8 cellular contexts compared by ENCODE assay signal in the genomic region with DNA sequence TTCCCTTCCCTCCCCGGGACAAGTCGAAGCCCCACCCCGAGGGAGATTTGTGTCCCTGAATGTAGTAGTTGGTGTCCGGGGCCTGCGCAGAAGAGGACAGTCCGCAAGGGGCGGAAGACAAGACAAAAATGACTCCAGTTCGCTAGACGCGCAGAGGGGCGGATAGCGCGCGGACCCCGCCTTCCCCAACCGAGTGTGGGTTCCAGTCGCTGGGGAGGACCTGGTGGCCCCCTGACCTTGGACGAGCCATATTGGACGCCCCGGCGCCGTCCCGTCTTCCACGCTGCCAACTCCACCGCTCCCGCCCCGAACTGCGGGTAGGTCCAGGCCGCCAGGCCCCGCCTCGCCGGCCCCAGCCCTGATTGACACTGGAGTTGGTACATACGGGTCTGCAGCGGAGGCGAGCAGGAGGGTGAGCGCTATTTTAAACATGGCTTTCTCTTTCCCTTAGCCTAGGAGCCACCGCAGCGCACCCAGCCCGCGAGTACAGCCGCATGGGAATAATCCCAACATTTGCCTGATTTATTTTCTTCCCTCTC. TPM values are rescaled to one million over a fixed set of nuclear protein-coding genes. Genes with fewer than 3 reads are reported as not detected.
DNase-seq lines count a peak whose midpoint lies in the region; ATAC-seq and TF ChIP-seq lines count a peak whose summit lies in the region.

No MANE protein-coding gene starts in this region.

- peak overlapping the region; percentile 32 to 83 (median 47) for H3K27ac Mint-ChIP-seq in CD4-positive, CD25-positive, alpha-beta regulatory T cell
- H3K27ac Mint-ChIP-seq in activated CD4-positive, alpha-beta memory T cell treated with anti-CD3 and anti-CD28 coated beads for 36 hours, result peak overlapping the region; percentile 79

- ATAC-seq in CD4-positive, CD25-positive, alpha-beta regulatory T cell (ENCODE audit: low read depth in 2 of 2), result peak; percentile 36 to 38
- ATAC-seq in GM19372 (IDR thresholded peaks at IDR 0.05; ENCODE audit: low read depth, unreplicated experiment) (peak; percentile 62), HG03521 (IDR thresholded peaks at IDR 0.05; ENCODE audit: unreplicated experiment) (peak; percentile 66), lower lobe of right lung (peak; percentile 96 to 97)

- H3K27me3 ChIP-seq in CD4-positive, CD25-positive, alpha-beta regulatory T cell (ENCODE audit: control insufficient read depth, insufficient read depth, low read length), result no peaks in the 10 kb centered on the region
- no peaks in the 10 kb centered on the region for H3K27me3 ChIP-seq in duodenal mucosa (ENCODE audit: control insufficient read depth in 1 of 2, insufficient read depth in 2 of 2, low read length in 2 of 2)
- H3K27me3 ChIP-seq in lower lobe of right lung (ENCODE audit: low read depth), result no peaks in the 10 kb centered on the region

- H3K27ac ChIP-seq in CD4-positive, CD25-positive, alpha-beta regulatory T cell (ENCODE audit: insufficient read depth, low read length, poor library complexity, severe bottlenecking), result peak overlapping the region; percentile 62
- H3K27ac ChIP-seq in duodenal mucosa (ENCODE audit: low read depth, low read length), result peak overlapping the region; percentile 89
- H3K27ac ChIP-seq in lower lobe of right lung, result peak overlapping the region; percentile 87

- H3K9ac ChIP-seq in duodenal mucosa (ENCODE audit: low read depth in 1 of 2, low read length in 2 of 2), result peak overlapping the region; percentile 83 to 84

- no peaks in the 10 kb centered on the region for H3K9me3 ChIP-seq in CD4-positive, CD25-positive, alpha-beta regulatory T cell (ENCODE audit: control insufficient read depth in 2 of 2, low read length in 2 of 2)
- H3K9me3 ChIP-seq in duodenal mucosa (ENCODE audit: control insufficient read depth in 1 of 2, low read length in 2 of 2), result no peaks in the 10 kb centered on the region
- no peaks in the 10 kb centered on the region for H3K9me3 ChIP-seq in lower lobe of right lung

- no peaks in the 10 kb centered on the region for H3K9me3 Mint-ChIP-seq in CD4-positive, CD25-positive, alpha-beta regulatory T cell
- no peaks in the 10 kb centered on the region for H3K9me3 Mint-ChIP-seq in activated CD4-positive, alpha-beta memory T cell treated with anti-CD3 and anti-CD28 coated beads for 36 hours

- peaks cover 4% of the 10 kb centered on the region for H3K4me1 ChIP-seq in CD4-positive, CD25-positive, alpha-beta regulatory T cell (ENCODE audit: control insufficient read depth, insufficient read depth, low read length, poor library complexity, severe bottlenecking)
- H3K4me1 ChIP-seq in duodenal mucosa (ENCODE audit: control insufficient read depth in 1 of 2, insufficient read depth in 2 of 2, low read length in 2 of 2), result peaks cover 5 to 11% of the 10 kb centered on the region in 2 donors
- peaks cover 29% of the 10 kb centered on the region for H3K4me1 ChIP-seq in lower lobe of right lung

- peak; percentile 30 for TF ChIP-seq CTCF in lower lobe of right lung (IDR thresholded peaks at IDR 0.05)

- peaks cover 12 to 29% (median 24%) of the 10 kb centered on the region in 4 donors for H3K4me1 Mint-ChIP-seq in CD4-positive, CD25-positive, alpha-beta regulatory T cell
- peaks cover 15% of the 10 kb centered on the region for H3K4me1 Mint-ChIP-seq in activated CD4-positive, alpha-beta memory T cell treated with anti-CD3 and anti-CD28 coated beads for 36 hours (ENCODE audit: low read depth)

- H3K4me3 ChIP-seq in CD4-positive, CD25-positive, alpha-beta regulatory T cell (ENCODE audit: low read depth, low read length), result peak overlapping the region; percentile 97
- peak overlapping the region; percentile 96 to 100 for H3K4me3 ChIP-seq in duodenal mucosa (ENCODE audit: low read depth in 1 of 2, low read length in 2 of 2)
- H3K4me3 ChIP-seq in lower lobe of right lung, result peak overlapping the region; percentile 79

- CTCF ChIA-PET in activated CD4-positive, alpha-beta memory T cell treated with anti-CD3 and anti-CD28 coated beads for 36 hours (lab: Charles Lee), result interaction anchor here (0.6 to 1.6 kb wide), 2 partner anchors 17 to 134 kb away, joined by 4 to 5 read pairs; no protein-coding TSS in a partner anchor

- peak; percentile 55 to 80 (median 58) for DNase-seq in CD4-positive, CD25-positive, alpha-beta regulatory T cell
- DNase-seq in NCI-H69 (lab: John Stamatoyannopoulos, UW) (peak; percentile 98), lower lobe of right lung (peak; percentile 94)
- peak; percentile 80 for DNase-seq in activated CD4-positive, alpha-beta memory T cell treated with anti-CD3 and anti-CD28 coated beads for 36 hours
- peak in 2 of 3 donors; percentile 10 to 44 for DNase-seq in stimulated activated CD4-positive, alpha-beta T cell treated with anti-CD3 and anti-CD28 coated beads, TNF-alpha, amount 100 ng/mL, for 1 hour (ENCODE audit: low read depth in 3 of 3, low spot score in 1 of 3)

- POLR2A ChIA-PET in activated CD4-positive, alpha-beta memory T cell treated with anti-CD3 and anti-CD28 coated beads for 36 hours (lab: Charles Lee), result interaction anchor here (0.8 kb wide), 1 partner anchor 155 kb away, joined by 3 read pairs; the partner anchor contains the start of gene PHIP

- peaks cover 5% of the 10 kb centered on the region for H3K27me3 Mint-ChIP-seq in CD4-positive, CD25-positive, alpha-beta regulatory T cell
- H3K27me3 Mint-ChIP-seq in activated CD4-positive, alpha-beta memory T cell treated with anti-CD3 and anti-CD28 coated beads for 36 hours, result no peaks in the 10 kb centered on the region

- intact Hi-C loops in activated CD4-positive, alpha-beta memory T cell treated with anti-CD3 and anti-CD28 coated beads for 36 hours (cut with micrococcal nuclease), result loop anchor here (1.0 to 10.0 kb wide), 6 partner anchors 155 to 871 kb away; partner anchors contain the start of genes BCKDHB, IRAK1BP1, LCA5 and PHIP
- intact Hi-C loops in lower lobe of right lung (cut with DNase I), result loop anchor here (10.0 kb wide), 1 partner anchor 149 kb away; no protein-coding TSS in a partner anchor

- H3K36me3 Mint-ChIP-seq in CD4-positive, CD25-positive, alpha-beta regulatory T cell, result peaks cover 4% of the 10 kb centered on the region
- peaks cover 4% of the 10 kb centered on the region for H3K36me3 Mint-ChIP-seq in activated CD4-positive, alpha-beta memory T cell treated with anti-CD3 and anti-CD28 coated beads for 36 hours

- no peaks in the 10 kb centered on the region for H3K36me3 ChIP-seq in CD4-positive, CD25-positive, alpha-beta regulatory T cell (ENCODE audit: control insufficient read depth, insufficient read depth, low read length)
- no peaks in the 10 kb centered on the region for H3K36me3 ChIP-seq in duodenal mucosa (ENCODE audit: control insufficient read depth in 1 of 2, insufficient read depth in 2 of 2, low read length in 2 of 2)
- no peaks in the 10 kb centered on the region for H3K36me3 ChIP-seq in lower lobe of right lung

- peak overlapping the region; percentile 94 to 100 (median 98) for H3K4me3 Mint-ChIP-seq in CD4-positive, CD25-positive, alpha-beta regulatory T cell
- H3K4me3 Mint-ChIP-seq in activated CD4-positive, alpha-beta memory T cell treated with anti-CD3 and anti-CD28 coated beads for 36 hours, result peak overlapping the region; percentile 88

RNA-seq across cellular contexts. Expression of gene HMGN3, which starts 0.8 kb away (rescaled TPM):
- 18.9 TPM for total RNA-seq in CD4-positive, CD25-positive, alpha-beta regulatory T cell
- 10 to 100 TPM; 55.4 to 58.2 (median 57.4) TPM for polyA plus RNA-seq in CD4-positive, CD25-positive, alpha-beta regulatory T cell
- total RNA-seq in activated CD4-positive, alpha-beta memory T cell treated with anti-CD3 and anti-CD28 coated beads for 36 hours, result 10 to 100 TPM; 37.4 to 39.8 TPM
- 98.7 TPM for total RNA-seq in lower lobe of right lung

Comparison
In these comparisons a context has a peak if more than half of its experiments do, and no peak if none do; other contexts are left out.
1. Peak in every context shown above with its lines: DNase-seq, ATAC-seq, H3K4me3 ChIP-seq and H3K27ac ChIP-seq.
2. ATAC-seq: peak in every context shown above with its lines; median percentile 96 in lower lobe of right lung; 66 in HG03521; 62 in GM19372; 37 in CD4-positive, CD25-positive, alpha-beta regulatory T cell.
3. DNase-seq: peak in every context shown above with its lines; median percentile 98 in NCI-H69; 94 in lower lobe of right lung; 80 in activated CD4-positive, alpha-beta memory T cell treated with anti-CD3 and anti-CD28 coated beads for 36 hours; 58 in CD4-positive, CD25-positive, alpha-beta regulatory T cell; 27 in stimulated activated CD4-positive, alpha-beta T cell treated with anti-CD3 and anti-CD28 coated beads, TNF-alpha, amount 100 ng/mL, for 1 hour.